Comparison of ENCODE assay signal across 8 cellular contexts in the genomic region with DNA sequence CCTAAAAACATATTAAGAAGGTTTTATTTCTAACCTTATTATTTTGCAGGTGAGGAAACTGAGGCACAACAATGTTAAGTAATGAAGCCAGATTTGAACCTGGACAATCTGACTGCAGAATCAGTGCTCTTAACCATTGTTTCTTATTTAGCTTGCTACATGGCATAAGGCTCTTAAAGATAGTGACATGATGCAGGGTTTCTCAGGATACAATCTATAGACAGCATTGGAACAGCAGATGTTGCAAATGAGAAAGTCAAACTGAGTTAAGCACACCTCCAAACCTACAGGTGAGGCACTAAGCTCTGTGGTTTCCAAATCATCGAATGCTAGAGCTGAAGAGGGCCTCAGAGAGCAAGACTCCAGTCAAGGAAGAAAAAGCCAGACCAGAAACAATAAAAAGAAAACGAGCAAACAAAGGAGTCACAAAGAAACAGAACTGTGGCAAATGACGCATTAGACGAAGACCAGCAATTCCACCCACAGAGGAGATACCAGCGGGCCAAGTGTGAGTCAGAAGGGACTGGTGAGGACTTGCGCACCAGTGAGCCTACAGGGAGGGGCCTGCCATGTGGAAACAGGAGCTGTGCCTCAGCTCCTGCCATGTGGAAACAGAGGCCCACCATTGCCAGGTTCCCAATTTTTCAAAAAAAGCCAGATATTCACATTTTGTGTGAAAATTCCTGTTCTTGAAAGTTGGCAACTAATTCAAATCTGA. TPM values are rescaled to one million over a fixed set of nuclear protein-coding genes. Genes with fewer than 3 reads are reported as not detected.
A peak's percentile ranks its signal among the peaks of the same experiment; 100 is the strongest.
DNase-seq lines count a peak whose midpoint lies in the region; ATAC-seq and TF ChIP-seq lines count a peak whose summit lies in the region.

No MANE protein-coding gene starts in this region.

- H3K27me3 Mint-ChIP-seq in activated CD4-positive, alpha-beta T cell treated with anti-CD3 and anti-CD28 coated beads, Interleukin-2, amount 10 ng/mL, durations not matched to agents 24 days and 14 days: no peaks in the 10 kb centered on the region

- no peak overlapping the region for H3K4me3 ChIP-seq in AG09309 (ENCODE audit: control insufficient read depth, low read depth, low read length)

- peaks cover 44% of the 10 kb centered on the region for H3K36me3 Mint-ChIP-seq in activated CD4-positive, alpha-beta T cell treated with anti-CD3 and anti-CD28 coated beads, Interleukin-2, amount 10 ng/mL, durations not matched to agents 24 days and 14 days (ENCODE audit: low read depth)

- H3K4me3 Mint-ChIP-seq in activated CD4-positive, alpha-beta T cell treated with anti-CD3 and anti-CD28 coated beads, Interleukin-2, amount 10 ng/mL, durations not matched to agents 24 days and 14 days: peak overlapping the region; percentile 19

- peak overlapping the region; percentile 86 for H3K27ac Mint-ChIP-seq in activated CD4-positive, alpha-beta T cell treated with anti-CD3 and anti-CD28 coated beads, Interleukin-2, amount 10 ng/mL, durations not matched to agents 24 days and 14 days

- DNase-seq in AG09309 (ENCODE audit: low read depth): peak; percentile 89
- DNase-seq in activated CD4-positive, alpha-beta T cell treated with anti-CD3 and anti-CD28 coated beads, Interleukin-2, amount 10 ng/mL, durations not matched to agents 24 days and 14 days: peak; percentile 88
- peak; percentile 57 to 78 (median 72) for DNase-seq in stimulated activated CD4-positive, alpha-beta T cell treated with anti-CD3 and anti-CD28 coated beads, Interleukin-12 subunit alpha, Interleukin-12 subunit beta, amount 100 ng/mL, for 48 hours (ENCODE audit: low read depth in 2 of 3, low spot score in 1 of 3)
- DNase-seq in NCI-H2107 (lab: John Stamatoyannopoulos, UW): no peak
- DNase-seq in amniotic stem cell (lab: John Stamatoyannopoulos, UW): no peak

- ATAC-seq in GM19452 (IDR thresholded peaks at IDR 0.05; ENCODE audit: unreplicated experiment) (peak; percentile 51), HG03558 (IDR thresholded peaks at IDR 0.05; ENCODE audit: extremely low read depth, unreplicated experiment) (peak; percentile 29), esophagus mucosa (peak; percentile 98)

- TF ChIP-seq CTCF in AG09309 (IDR thresholded peaks at IDR 0.05; ENCODE audit: control insufficient read depth, insufficient read depth, low read depth, low read length, missing control alignments): no peak

- intact Hi-C loops in activated CD4-positive, alpha-beta T cell treated with anti-CD3 and anti-CD28 coated beads, Interleukin-2, amount 10 ng/mL, durations not matched to agents 24 days and 14 days (cut with micrococcal nuclease): loop anchor here (1.0 to 5.0 kb wide), 10 partner anchors 12 to 506 kb away; no protein-coding TSS in a partner anchor

- H3K9me3 Mint-ChIP-seq in activated CD4-positive, alpha-beta T cell treated with anti-CD3 and anti-CD28 coated beads, Interleukin-2, amount 10 ng/mL, durations not matched to agents 24 days and 14 days: peaks cover 3% of the 10 kb centered on the region

- peaks cover 69% of the 10 kb centered on the region for H3K4me1 Mint-ChIP-seq in activated CD4-positive, alpha-beta T cell treated with anti-CD3 and anti-CD28 coated beads, Interleukin-2, amount 10 ng/mL, durations not matched to agents 24 days and 14 days

RNA-seq across cellular contexts. Expression of a gene that starts 14.4 kb away (rescaled TPM):
- total RNA-seq in activated CD4-positive, alpha-beta T cell treated with anti-CD3 and anti-CD28 coated beads, Interleukin-2, amount 10 ng/mL, durations not matched to agents 24 days and 14 days: 26.5 and 31.0 TPM in 2 replicates
- total RNA-seq in esophagus mucosa: 19.8 TPM

Comparison
In these comparisons a context has a peak if more than half of its experiments do, and no peak if none do; other contexts are left out.
1. DNase-seq: peak in AG09309 (single experiment), activated CD4-positive, alpha-beta T cell treated with anti-CD3 and anti-CD28 coated beads, Interleukin-2, amount 10 ng/mL, durations not matched to agents 24 days and 14 days (single experiment) and stimulated activated CD4-positive, alpha-beta T cell treated with anti-CD3 and anti-CD28 coated beads, Interleukin-12 subunit alpha, Interleukin-12 subunit beta, amount 100 ng/mL, for 48 hours (3 of 3); none in NCI-H2107 (single experiment) and amniotic stem cell (single experiment).
2. ATAC-seq: peak in every context shown above with its lines; median percentile 98 in esophagus mucosa; 51 in GM19452; 29 in HG03558.